Comparison of ENCODE assay signal across 28 cellular contexts in the genomic region with DNA sequence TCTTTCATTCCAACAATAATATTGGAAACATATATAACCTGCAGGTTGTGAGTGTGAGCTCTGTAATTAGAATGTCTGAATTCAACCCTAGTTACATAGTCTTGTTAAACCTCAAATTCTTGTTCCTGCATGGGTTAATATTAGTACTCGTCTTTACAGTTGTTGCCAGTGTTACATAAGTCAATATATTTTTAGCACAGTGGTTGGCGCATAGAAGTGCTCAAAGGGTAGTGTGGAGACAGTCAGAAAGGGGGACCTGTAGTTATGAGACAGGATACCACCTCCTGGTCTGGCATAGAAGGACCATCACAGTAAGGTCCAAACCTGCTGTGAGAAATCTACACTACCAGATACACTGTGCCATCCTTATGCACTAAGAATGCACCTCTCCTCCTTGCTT.
"Had no signal": no experiment of that assay in that cellular context is flagged by ENCODE, and none has a peak within 500 bp of the region (broad histone marks: within the 10 kb centered on the region; RNA-seq: fewer than 3 reads in every experiment).

No MANE protein-coding gene starts in this region.

- ATAC-seq: naive thymus-derived CD8-positive, alpha-beta T cell; natural killer cell treated with Interleukin-12 subunit alpha and Interleukin-12 subunit beta and Interleukin-15 and Interleukin-18, amount 100 ng/mL, for 72 hours; pancreas; right cardiac atrium; right lobe of liver; stimulated activated effector memory CD8-positive, alpha-beta T cell treated with anti-CD3 and anti-CD28 coated beads, Interleukin-12 subunit alpha, Interleukin-12 subunit beta, amount 100 ng/mL, for 72 hours; stimulated activated naive B cell treated with anti-CD40 and anti-IgM and Interleukin-4, amounts not matched to agents 10 μg/mL and 1 μg/mL and 100 μg/mL, for 72 hours had no signal

- H3K4me3 ChIP-seq: pancreas, prostate gland, right lobe of liver, sigmoid colon, stomach, thoracic aorta, thyroid gland, tibial nerve, upper lobe of left lung, vagina had no signal

- H3K4me1 ChIP-seq: pancreas, prostate gland, right lobe of liver, sigmoid colon, stomach, thyroid gland, tibial nerve, upper lobe of left lung, vagina had no signal

- H3K4me1 Mint-ChIP-seq: naive thymus-derived CD8-positive, alpha-beta T cell; nephron progenitor cell; neural crest cell; stimulated activated effector memory CD8-positive, alpha-beta T cell treated with anti-CD3 and anti-CD28 coated beads, Interleukin-12 subunit alpha, Interleukin-12 subunit beta, amount 100 ng/mL, for 72 hours; stimulated activated naive B cell treated with anti-CD40 and anti-IgM and Interleukin-4, amounts not matched to agents 10 μg/mL and 1 μg/mL and 100 μg/mL, for 72 hours had no signal

- H3K27ac Mint-ChIP-seq: naive thymus-derived CD8-positive, alpha-beta T cell; natural killer cell treated with Interleukin-12 subunit alpha and Interleukin-12 subunit beta and Interleukin-15 and Interleukin-18, amount 100 ng/mL, for 72 hours; nephron progenitor cell; stimulated activated effector memory CD8-positive, alpha-beta T cell treated with anti-CD3 and anti-CD28 coated beads, Interleukin-12 subunit alpha, Interleukin-12 subunit beta, amount 100 ng/mL, for 72 hours; stimulated activated naive B cell treated with anti-CD40 and anti-IgM and Interleukin-4, amounts not matched to agents 10 μg/mL and 1 μg/mL and 100 μg/mL, for 72 hours; stimulated activated naive CD8-positive, alpha-beta T cell treated with anti-CD3 and anti-CD28 coated beads, Interleukin-15, Interleukin-2, amounts not matched to agents 100 ng/mL and 50 ng/mL, for 24 hours had no signal

- H3K27me3 ChIP-seq: neutrophil, pancreas, right lobe of liver, sigmoid colon, stomach, thyroid gland, tibial nerve, upper lobe of left lung, vagina had no signal

- H3K9me3 ChIP-seq: neutrophil, pancreas, prostate gland, right lobe of liver, sigmoid colon, thoracic aorta, thyroid gland, tibial nerve, vagina had no signal

- H3K27ac ChIP-seq: neutrophil, pancreas, prostate gland, right lobe of liver, sigmoid colon, stomach, thoracic aorta, thyroid gland, tibial nerve, upper lobe of left lung, vagina had no signal

- H3K9me3 Mint-ChIP-seq: stimulated activated naive CD8-positive, alpha-beta T cell treated with anti-CD3 and anti-CD28 coated beads, Interleukin-15, Interleukin-2, amounts not matched to agents 100 ng/mL and 50 ng/mL, for 24 hours had no signal

- DNase-seq: naive thymus-derived CD8-positive, alpha-beta T cell; nephron progenitor cell; nucleus accumbens; pancreas; retina; right cardiac atrium; right lobe of liver; sigmoid colon; small intestine; stimulated activated CD4-positive, alpha-beta T cell treated with anti-CD3 and anti-CD28 coated beads, Interleukin-15, amount 100 ng/mL, for 24 hours; stimulated activated CD4-positive, alpha-beta T cell treated with anti-CD3 and anti-CD28 coated beads, Interleukin-2, amount 100 ng/mL, for 24 hours; stimulated activated CD4-positive, alpha-beta T cell treated with anti-CD3 and anti-CD28 coated beads, Interleukin-2, amount 100 ng/mL, for 48 hours; stimulated activated CD4-positive, alpha-beta T cell treated with anti-CD3 and anti-CD28 coated beads, Interleukin-4, amount 100 ng/mL, for 24 hours; stimulated activated naive B cell treated with anti-CD40 and anti-IgM and Interleukin-4, amounts not matched to agents 10 μg/mL and 1 μg/mL and 100 μg/mL, for 72 hours; stimulated activated naive CD4-positive, alpha-beta T cell treated with Interleukin-2 at 50 U/mL for 16 hours; stomach; thyroid gland; trophoblast cell; upper lobe of left lung had no signal

- H3K36me3 Mint-ChIP-seq: naive thymus-derived CD8-positive, alpha-beta T cell; natural killer cell treated with Interleukin-12 subunit alpha and Interleukin-12 subunit beta and Interleukin-15 and Interleukin-18, amount 100 ng/mL, for 72 hours; stimulated activated effector memory CD8-positive, alpha-beta T cell treated with anti-CD3 and anti-CD28 coated beads, Interleukin-12 subunit alpha, Interleukin-12 subunit beta, amount 100 ng/mL, for 72 hours; stimulated activated naive B cell treated with anti-CD40 and anti-IgM and Interleukin-4, amounts not matched to agents 10 μg/mL and 1 μg/mL and 100 μg/mL, for 72 hours had no signal

- H3K4me3 Mint-ChIP-seq: naive thymus-derived CD8-positive, alpha-beta T cell; natural killer cell treated with Interleukin-12 subunit alpha and Interleukin-12 subunit beta and Interleukin-15 and Interleukin-18, amount 100 ng/mL, for 72 hours; nephron progenitor cell; neural crest cell; stimulated activated effector memory CD8-positive, alpha-beta T cell treated with anti-CD3 and anti-CD28 coated beads, Interleukin-12 subunit alpha, Interleukin-12 subunit beta, amount 100 ng/mL, for 72 hours; stimulated activated naive B cell treated with anti-CD40 and anti-IgM and Interleukin-4, amounts not matched to agents 10 μg/mL and 1 μg/mL and 100 μg/mL, for 72 hours; stimulated activated naive CD8-positive, alpha-beta T cell treated with anti-CD3 and anti-CD28 coated beads, Interleukin-15, Interleukin-2, amounts not matched to agents 100 ng/mL and 50 ng/mL, for 24 hours had no signal

- H3K36me3 ChIP-seq: neutrophil, pancreas, prostate gland, right lobe of liver, sigmoid colon, stomach, thoracic aorta, thyroid gland, tibial nerve, upper lobe of left lung, vagina had no signal

- H3K27me3 Mint-ChIP-seq: naive thymus-derived CD8-positive, alpha-beta T cell; natural killer cell treated with Interleukin-12 subunit alpha and Interleukin-12 subunit beta and Interleukin-15 and Interleukin-18, amount 100 ng/mL, for 72 hours; stimulated activated naive B cell treated with anti-CD40 and anti-IgM and Interleukin-4, amounts not matched to agents 10 μg/mL and 1 μg/mL and 100 μg/mL, for 72 hours; stimulated activated naive CD8-positive, alpha-beta T cell treated with anti-CD3 and anti-CD28 coated beads, Interleukin-15, Interleukin-2, amounts not matched to agents 100 ng/mL and 50 ng/mL, for 24 hours had no signal
